In genomic region chr22:41683052-41683451, GRCh38 we compare ENCODE assay signal across 1 cellular context.
TF ChIP-seq lines count a peak whose summit lies in the region.

No MANE protein-coding gene starts in this region.

TF ChIP-seq in HEK293, 187 proteins besides CTCF, POLR2A, EP300 and RAD21 (continued from another document):
- TF ChIP-seq PRDM2 (tag by site-specific recombination; IDR thresholded peaks at IDR 0.05; ENCODE audit: borderline replicate concordance) = no peak
- no peak for TF ChIP-seq ZBTB20 (tag by site-specific recombination; IDR thresholded peaks at IDR 0.05)
- no peak for TF ChIP-seq ZFP69B (tag by site-specific recombination; IDR thresholded peaks at IDR 0.05)
- TF ChIP-seq KLF8 (tag by site-specific recombination; IDR thresholded peaks at IDR 0.05) = no peak
- TF ChIP-seq ZNF366 (tag by site-specific recombination; conservative IDR thresholded peaks at IDR 0.05) = no peak
- no peak for TF ChIP-seq ZNF169 (tag by site-specific recombination; IDR thresholded peaks at IDR 0.05)
- TF ChIP-seq ZNF148 (tag by site-specific recombination; IDR thresholded peaks at IDR 0.05; ENCODE audit: borderline replicate concordance) = no peak
- TF ChIP-seq ZBTB11 (tag by site-specific recombination; conservative IDR thresholded peaks at IDR 0.05; ENCODE audit: low read depth) = no peak
